Comparison of ENCODE assay signal across 17 cellular contexts in the genomic region with DNA sequence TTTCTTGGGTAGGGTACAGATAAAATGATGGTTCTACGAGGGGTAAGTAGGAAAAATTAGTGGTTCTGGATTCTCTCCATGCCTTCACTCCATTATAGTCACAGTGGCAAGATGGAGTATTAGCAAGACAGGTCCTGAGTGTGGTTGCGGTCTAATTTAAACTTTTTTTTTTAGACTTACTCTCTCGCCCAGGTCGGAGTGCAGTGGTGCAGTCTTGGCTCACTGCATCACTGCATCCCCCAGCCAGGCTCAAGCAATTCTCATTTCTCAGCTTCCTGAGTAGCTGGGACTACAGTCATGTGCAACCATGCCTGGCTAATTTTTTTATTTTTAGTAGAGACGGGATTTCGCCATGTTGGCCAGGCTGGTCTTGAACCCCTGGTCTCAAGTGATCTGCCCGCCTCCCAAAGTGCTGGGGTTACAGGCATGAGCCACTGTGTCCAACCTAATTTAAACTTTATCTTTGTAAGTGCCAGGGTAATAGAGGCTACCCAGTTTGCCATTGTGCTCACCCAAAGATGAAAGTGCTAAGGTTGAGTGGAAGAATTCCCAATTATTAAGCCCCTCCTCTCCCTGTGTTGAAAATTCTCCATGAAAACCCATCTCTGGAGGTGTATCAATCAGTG. TPM values are rescaled to one million over a fixed set of nuclear protein-coding genes. Genes with fewer than 3 reads are reported as not detected.
DNase-seq lines count a peak whose midpoint lies in the region; ATAC-seq and TF ChIP-seq lines count a peak whose summit lies in the region.
"Had no signal": no experiment of that assay in that cellular context is flagged by ENCODE, and none has a peak within 500 bp of the region (broad histone marks: within the 10 kb centered on the region; RNA-seq: fewer than 3 reads in every experiment).

No MANE protein-coding gene starts in this region.

- H3K27me3 ChIP-seq in heart left ventricle: no peaks in the 10 kb centered on the region
- H3K27me3 ChIP-seq: tibial nerve had no signal

- H3K27me3 Mint-ChIP-seq in nephron (ENCODE audit: low read depth): peaks cover under 1% of the 10 kb centered on the region
- peaks cover 0 to 2% (median 0%) of the 10 kb centered on the region in 3 donors for H3K27me3 Mint-ChIP-seq in immature natural killer cell (ENCODE audit: low read depth in 3 of 3)
- H3K27me3 Mint-ChIP-seq: activated naive CD8-positive, alpha-beta T cell; central memory CD8-positive, alpha-beta T cell had no signal

- WGBS in heart left ventricle, 4 donors: 93 to 97% (median 96%) methylated on average over 7 of the region's 7 CpGs

- H3K9me3 ChIP-seq in heart left ventricle: peaks cover 0 to 13% (median 2%) of the 10 kb centered on the region in 12 donors

- H3K27ac ChIP-seq in heart left ventricle: no peak overlapping the region
- H3K27ac ChIP-seq: RWPE1, tibial nerve had no signal

- H3K36me3 ChIP-seq in heart left ventricle: no peaks in the 10 kb centered on the region
- H3K36me3 ChIP-seq: tibial nerve had no signal

- H3K27ac Mint-ChIP-seq in nephron: peak overlapping the region; percentile 51 to 81 (median 77)
- H3K27ac Mint-ChIP-seq in immature natural killer cell: no peak overlapping the region
- H3K27ac Mint-ChIP-seq: activated naive CD8-positive, alpha-beta T cell; CD8-positive, alpha-beta T cell had no signal

- H3K4me1 ChIP-seq in heart left ventricle: no peaks in the 10 kb centered on the region
- H3K4me1 ChIP-seq: tibial nerve had no signal

- ATAC-seq in GM18909 (IDR thresholded peaks at IDR 0.05; ENCODE audit: poor library complexity, unreplicated experiment) (peak; percentile 92), GM21717 (IDR thresholded peaks at IDR 0.05; ENCODE audit: unreplicated experiment) (peak; percentile 91), HG03103 (IDR thresholded peaks at IDR 0.05; ENCODE audit: low read depth, unreplicated experiment) (peak; percentile 96), heart left ventricle (no peak), esophagus mucosa (no peak)
- ATAC-seq: CD8-positive, alpha-beta T cell had no signal

- H3K4me3 ChIP-seq in heart left ventricle: no peak overlapping the region
- H3K4me3 ChIP-seq: tibial nerve had no signal

- TF ChIP-seq CTCF in nephron (IDR thresholded peaks at IDR 0.05; ENCODE audit: unreplicated experiment in 3 of 3) (no peak), heart left ventricle (IDR thresholded peaks at IDR 0.05) (no peak)

- peaks cover 4% of the 10 kb centered on the region for H3K36me3 Mint-ChIP-seq in nephron (ENCODE audit: low read depth)
- peaks cover 0 to 3% (median 0%) of the 10 kb centered on the region in 3 donors for H3K36me3 Mint-ChIP-seq in immature natural killer cell
- H3K36me3 Mint-ChIP-seq: CD8-positive, alpha-beta T cell had no signal

- TF ChIP-seq POLR2A in heart left ventricle (IDR thresholded peaks at IDR 0.05): no peak

- H3K4me1 Mint-ChIP-seq in nephron (no peaks in the 10 kb centered on the region), immature natural killer cell (peaks cover 0 to 4% of the 10 kb centered on the region in 2 donors)

- intact Hi-C loops in heart left ventricle (cut with DNase I): no loop called here

- H3K9me3 Mint-ChIP-seq in nephron (peaks cover 10% of the 10 kb centered on the region), immature natural killer cell (peaks cover 0 to 3% (median 0%) of the 10 kb centered on the region in 6 donors)
- H3K9me3 Mint-ChIP-seq: CD8-positive, alpha-beta T cell; central memory CD8-positive, alpha-beta T cell had no signal

- DNase-seq in NCI-H1092 (lab: John Stamatoyannopoulos, UW) (no peak), heart left ventricle (no peak), immature natural killer cell (no peak)
- DNase-seq: CD8-positive, alpha-beta T cell; H7; mesenchymal stem cell; NCI-H526 treated with DMSO at 0.1 percent for 48 hours; stimulated activated CD4-positive, alpha-beta T cell treated with anti-CD3 and anti-CD28 coated beads, Interleukin-12 subunit alpha, Interleukin-12 subunit beta, amount 100 ng/mL, for 4 hours had no signal

- no peak overlapping the region for H3K4me3 Mint-ChIP-seq in nephron
- H3K4me3 Mint-ChIP-seq in immature natural killer cell: no peak overlapping the region
- H3K4me3 Mint-ChIP-seq: activated naive CD8-positive, alpha-beta T cell; CD8-positive, alpha-beta T cell; central memory CD8-positive, alpha-beta T cell had no signal

RNA-seq across cellular contexts. Expression of gene CLYBL, which starts 30.4 kb away (rescaled TPM):
- 10 to 100 TPM; 10.8 to 32.9 (median 25.0) TPM for total RNA-seq in heart left ventricle
- polyA plus RNA-seq in heart left ventricle: 10 to 100 TPM; 14.7 TPM
- total RNA-seq in esophagus mucosa: 10.7 TPM
- 10 to 100 TPM in 1 of 3 donors, 1 to 10 TPM in 2; 4.5 to 13.7 (median 7.6) TPM for polyA plus RNA-seq in immature natural killer cell

Comparison
In these comparisons a context has a peak if more than half of its experiments do, and no peak if none do; other contexts are left out.
1. ATAC-seq: peak in GM18909 (single experiment), GM21717 (single experiment) and HG03103 (single experiment); none in heart left ventricle (0 of 4) and esophagus mucosa (single experiment).
2. H3K27ac Mint-ChIP-seq: peak in nephron (3 of 3); none in immature natural killer cell (0 of 6).